In the genomic region with DNA sequence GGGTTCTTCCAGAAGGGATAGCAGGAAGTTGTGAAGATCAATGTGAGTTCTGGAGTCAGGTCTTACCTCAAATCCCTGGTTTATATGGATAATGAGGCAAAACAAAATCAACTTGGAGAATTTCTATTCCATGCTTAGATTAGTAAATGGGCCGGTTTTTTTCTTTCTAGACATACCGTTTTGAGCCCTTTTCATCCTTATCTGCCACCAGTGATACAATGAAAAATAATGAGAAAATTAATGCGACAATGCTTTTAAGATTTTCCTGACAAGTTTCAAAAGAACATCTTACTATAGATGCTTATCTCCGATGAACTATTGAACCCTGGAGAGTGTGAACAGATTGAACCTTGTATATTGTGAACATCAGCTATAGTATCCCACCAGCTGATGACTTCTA, we compare ENCODE assay signal across 1 cellular context.
TF ChIP-seq lines count a peak whose summit lies in the region.

No MANE protein-coding gene starts in this region.

TF ChIP-seq in GM23338, 12 proteins besides CTCF, POLR2A, EP300 and RAD21 (continued from another document):
- TF ChIP-seq, protein P1, sequence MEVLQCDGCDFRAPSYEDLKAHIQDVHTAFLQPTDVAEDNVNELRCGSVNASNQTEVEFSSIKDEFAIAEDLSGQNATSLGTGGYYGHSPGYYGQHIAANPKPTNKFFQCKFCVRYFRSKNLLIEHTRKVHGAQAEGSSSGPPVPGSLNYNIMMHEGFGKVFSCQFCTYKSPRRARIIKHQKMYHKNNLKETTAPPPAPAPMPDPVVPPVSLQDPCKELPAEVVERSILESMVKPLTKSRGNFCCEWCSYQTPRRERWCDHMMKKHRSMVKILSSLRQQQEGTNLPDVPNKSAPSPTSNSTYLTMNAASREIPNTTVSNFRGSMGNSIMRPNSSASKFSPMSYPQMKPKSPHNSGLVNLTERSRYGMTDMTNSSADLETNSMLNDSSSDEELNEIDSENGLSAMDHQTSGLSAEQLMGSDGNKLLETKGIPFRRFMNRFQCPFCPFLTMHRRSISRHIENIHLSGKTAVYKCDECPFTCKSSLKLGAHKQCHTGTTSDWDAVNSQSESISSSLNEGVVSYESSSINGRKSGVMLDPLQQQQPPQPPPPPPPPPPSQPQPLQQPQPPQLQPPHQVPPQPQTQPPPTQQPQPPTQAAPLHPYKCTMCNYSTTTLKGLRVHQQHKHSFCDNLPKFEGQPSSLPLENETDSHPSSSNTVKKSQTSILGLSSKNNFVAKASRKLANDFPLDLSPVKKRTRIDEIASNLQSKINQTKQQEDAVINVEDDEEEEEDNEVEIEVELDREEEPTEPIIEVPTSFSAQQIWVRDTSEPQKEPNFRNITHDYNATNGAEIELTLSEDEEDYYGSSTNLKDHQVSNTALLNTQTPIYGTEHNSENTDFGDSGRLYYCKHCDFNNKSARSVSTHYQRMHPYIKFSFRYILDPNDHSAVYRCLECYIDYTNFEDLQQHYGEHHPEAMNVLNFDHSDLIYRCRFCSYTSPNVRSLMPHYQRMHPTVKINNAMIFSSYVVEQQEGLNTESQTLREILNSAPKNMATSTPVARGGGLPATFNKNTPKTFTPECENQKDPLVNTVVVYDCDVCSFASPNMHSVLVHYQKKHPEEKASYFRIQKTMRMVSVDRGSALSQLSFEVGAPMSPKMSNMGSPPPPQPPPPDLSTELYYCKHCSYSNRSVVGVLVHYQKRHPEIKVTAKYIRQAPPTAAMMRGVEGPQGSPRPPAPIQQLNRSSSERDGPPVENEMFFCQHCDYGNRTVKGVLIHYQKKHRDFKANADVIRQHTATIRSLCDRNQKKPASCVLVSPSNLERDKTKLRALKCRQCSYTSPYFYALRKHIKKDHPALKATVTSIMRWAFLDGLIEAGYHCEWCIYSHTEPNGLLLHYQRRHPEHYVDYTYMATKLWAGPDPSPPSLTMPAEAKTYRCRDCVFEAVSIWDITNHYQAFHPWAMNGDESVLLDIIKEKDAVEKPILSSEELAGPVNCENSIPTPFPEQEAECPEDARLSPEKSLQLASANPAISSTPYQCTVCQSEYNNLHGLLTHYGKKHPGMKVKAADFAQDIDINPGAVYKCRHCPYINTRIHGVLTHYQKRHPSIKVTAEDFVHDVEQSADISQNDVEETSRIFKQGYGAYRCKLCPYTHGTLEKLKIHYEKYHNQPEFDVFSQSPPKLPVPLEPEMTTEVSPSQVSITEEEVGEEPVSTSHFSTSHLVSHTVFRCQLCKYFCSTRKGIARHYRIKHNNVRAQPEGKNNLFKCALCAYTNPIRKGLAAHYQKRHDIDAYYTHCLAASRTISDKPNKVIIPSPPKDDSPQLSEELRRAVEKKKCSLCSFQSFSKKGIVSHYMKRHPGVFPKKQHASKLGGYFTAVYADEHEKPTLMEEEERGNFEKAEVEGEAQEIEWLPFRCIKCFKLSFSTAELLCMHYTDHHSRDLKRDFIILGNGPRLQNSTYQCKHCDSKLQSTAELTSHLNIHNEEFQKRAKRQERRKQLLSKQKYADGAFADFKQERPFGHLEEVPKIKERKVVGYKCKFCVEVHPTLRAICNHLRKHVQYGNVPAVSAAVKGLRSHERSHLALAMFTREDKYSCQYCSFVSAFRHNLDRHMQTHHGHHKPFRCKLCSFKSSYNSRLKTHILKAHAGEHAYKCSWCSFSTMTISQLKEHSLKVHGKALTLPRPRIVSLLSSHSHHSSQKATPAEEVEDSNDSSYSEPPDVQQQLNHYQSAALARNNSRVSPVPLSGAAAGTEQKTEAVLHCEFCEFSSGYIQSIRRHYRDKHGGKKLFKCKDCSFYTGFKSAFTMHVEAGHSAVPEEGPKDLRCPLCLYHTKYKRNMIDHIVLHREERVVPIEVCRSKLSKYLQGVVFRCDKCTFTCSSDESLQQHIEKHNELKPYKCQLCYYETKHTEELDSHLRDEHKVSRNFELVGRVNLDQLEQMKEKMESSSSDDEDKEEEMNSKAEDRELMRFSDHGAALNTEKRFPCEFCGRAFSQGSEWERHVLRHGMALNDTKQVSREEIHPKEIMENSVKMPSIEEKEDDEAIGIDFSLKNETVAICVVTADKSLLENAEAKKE (CRISPR knock-in tag; IDR thresholded peaks at IDR 0.05) = no peak
- TF ChIP-seq EZH2 (IDR thresholded peaks at IDR 0.05; ENCODE audit: low read depth, unreplicated experiment) (no peak), ZNF331 (CRISPR knock-in tag; IDR thresholded peaks at IDR 0.05; ENCODE audit: low read depth) (no peak)
- TF ChIP-seq, protein P2, sequence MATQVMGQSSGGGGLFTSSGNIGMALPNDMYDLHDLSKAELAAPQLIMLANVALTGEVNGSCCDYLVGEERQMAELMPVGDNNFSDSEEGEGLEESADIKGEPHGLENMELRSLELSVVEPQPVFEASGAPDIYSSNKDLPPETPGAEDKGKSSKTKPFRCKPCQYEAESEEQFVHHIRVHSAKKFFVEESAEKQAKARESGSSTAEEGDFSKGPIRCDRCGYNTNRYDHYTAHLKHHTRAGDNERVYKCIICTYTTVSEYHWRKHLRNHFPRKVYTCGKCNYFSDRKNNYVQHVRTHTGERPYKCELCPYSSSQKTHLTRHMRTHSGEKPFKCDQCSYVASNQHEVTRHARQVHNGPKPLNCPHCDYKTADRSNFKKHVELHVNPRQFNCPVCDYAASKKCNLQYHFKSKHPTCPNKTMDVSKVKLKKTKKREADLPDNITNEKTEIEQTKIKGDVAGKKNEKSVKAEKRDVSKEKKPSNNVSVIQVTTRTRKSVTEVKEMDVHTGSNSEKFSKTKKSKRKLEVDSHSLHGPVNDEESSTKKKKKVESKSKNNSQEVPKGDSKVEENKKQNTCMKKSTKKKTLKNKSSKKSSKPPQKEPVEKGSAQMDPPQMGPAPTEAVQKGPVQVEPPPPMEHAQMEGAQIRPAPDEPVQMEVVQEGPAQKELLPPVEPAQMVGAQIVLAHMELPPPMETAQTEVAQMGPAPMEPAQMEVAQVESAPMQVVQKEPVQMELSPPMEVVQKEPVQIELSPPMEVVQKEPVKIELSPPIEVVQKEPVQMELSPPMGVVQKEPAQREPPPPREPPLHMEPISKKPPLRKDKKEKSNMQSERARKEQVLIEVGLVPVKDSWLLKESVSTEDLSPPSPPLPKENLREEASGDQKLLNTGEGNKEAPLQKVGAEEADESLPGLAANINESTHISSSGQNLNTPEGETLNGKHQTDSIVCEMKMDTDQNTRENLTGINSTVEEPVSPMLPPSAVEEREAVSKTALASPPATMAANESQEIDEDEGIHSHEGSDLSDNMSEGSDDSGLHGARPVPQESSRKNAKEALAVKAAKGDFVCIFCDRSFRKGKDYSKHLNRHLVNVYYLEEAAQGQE (IDR thresholded peaks at IDR 0.05; ENCODE audit: unreplicated experiment) = no peak
